Comparison of ENCODE assay signal across 23 cellular contexts in the genomic region with DNA sequence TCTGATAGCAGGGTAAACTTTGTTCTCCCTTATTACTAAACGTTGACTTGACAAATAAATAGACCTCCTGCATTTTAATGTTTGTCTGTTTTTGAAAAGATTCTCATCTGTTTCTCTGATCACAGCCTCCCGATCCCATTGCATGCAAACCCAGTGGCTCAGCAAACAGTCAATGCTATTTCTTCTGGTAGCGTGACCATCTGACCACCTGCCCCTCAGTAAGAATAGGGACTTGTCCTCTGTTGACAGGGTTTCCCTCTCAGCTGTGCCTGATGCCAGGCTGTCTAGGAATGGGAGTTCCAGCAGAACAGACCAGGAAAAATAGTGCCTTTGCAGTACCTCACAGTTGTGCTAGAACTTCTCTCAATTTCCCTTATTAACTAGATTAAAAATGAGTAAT. TPM values are rescaled to one million over a fixed set of nuclear protein-coding genes. Genes with fewer than 3 reads are reported as not detected.
DNase-seq lines count a peak whose midpoint lies in the region; TF ChIP-seq lines count a peak whose summit lies in the region.
"Had no signal": no experiment of that assay in that cellular context is flagged by ENCODE, and none has a peak within 500 bp of the region (broad histone marks: within the 10 kb centered on the region; RNA-seq: fewer than 3 reads in every experiment).

No MANE protein-coding gene starts in this region.

- intact Hi-C loops in vagina (cut with DNase I), result no loop called here
- intact Hi-C loops in Calu3 (cut with micrococcal nuclease; ENCODE audit: unreplicated experiment), result no loop called here

- H3K9ac ChIP-seq in Loucy (ENCODE audit: low read depth, low read length, poor library complexity, severe bottlenecking), result peak overlapping the region; percentile 97

- H3K27ac ChIP-seq in vagina, result peak overlapping the region; percentile 60
- H3K27ac ChIP-seq: RWPE1, SK-N-MC had no signal

- CTCF ChIA-PET in Calu3 (lab: Charles Lee), result interaction anchor here (0.6 kb wide), 1 partner anchor 254 kb away, joined by 4 read pairs; no protein-coding TSS in a partner anchor

- no peaks in the 10 kb centered on the region for H3K9me2 ChIP-seq in Loucy (replicated peaks; ENCODE audit: low read depth, low read length)

- no peaks in the 10 kb centered on the region for H3K27me3 ChIP-seq in Loucy (ENCODE audit: insufficient read depth, low read length, poor library complexity, severe bottlenecking)
- H3K27me3 ChIP-seq in vagina, result no peaks in the 10 kb centered on the region

- no peaks in the 10 kb centered on the region for H3F3A ChIP-seq in Loucy (ENCODE audit: low read depth)

- no peak for TF ChIP-seq CTCF in Loucy (conservative IDR thresholded peaks at IDR 0.05; ENCODE audit: low read length)
- no peak for TF ChIP-seq CTCF in vagina (IDR thresholded peaks at IDR 0.05)
- TF ChIP-seq CTCF in Calu3 (IDR thresholded peaks at IDR 0.05; ENCODE audit: unreplicated experiment), result no peak

- H3K36me3 ChIP-seq in Loucy (ENCODE audit: insufficient read depth, low read length) (no peaks in the 10 kb centered on the region), vagina (no peaks in the 10 kb centered on the region)
- H3K36me3 ChIP-seq: MG63 had no signal

- H4K20me1 ChIP-seq in Loucy (ENCODE audit: insufficient read depth, low read length, poor library complexity, severe bottlenecking), result no peaks in the 10 kb centered on the region

- BruUV-seq in Calu3 (replicated peaks; lab: Mats Ljungman, UMichigan), result no TSS peak

- no peak for TF ChIP-seq POLR2A in vagina (IDR thresholded peaks at IDR 0.05)

- peaks cover 45% of the 10 kb centered on the region for H3K79me2 ChIP-seq in Loucy (ENCODE audit: insufficient read depth, low read length)

- no peaks in the 10 kb centered on the region for H3K9me3 Mint-ChIP-seq in Calu3 (ENCODE audit: low read depth, unreplicated experiment)
- H3K9me3 Mint-ChIP-seq: CD4-positive, alpha-beta memory T cell had no signal

- H3K4me3 ChIP-seq in Loucy (ENCODE audit: low read length, poor library complexity, severe bottlenecking), result no peak overlapping the region
- no peak overlapping the region for H3K4me3 ChIP-seq in vagina
- H3K4me3 ChIP-seq: MG63, SK-N-MC had no signal

- H3K27ac Mint-ChIP-seq in Calu3 (ENCODE audit: unreplicated experiment), result no peak overlapping the region

- H3K4me1 ChIP-seq in Loucy (ENCODE audit: insufficient read depth, low read length, poor library complexity, severe bottlenecking) (peaks cover 45% of the 10 kb centered on the region), vagina (no peaks in the 10 kb centered on the region)

- H3K4me1 Mint-ChIP-seq in Calu3 (ENCODE audit: low read depth, unreplicated experiment), result no peaks in the 10 kb centered on the region

- no peak overlapping the region for H3K4me3 Mint-ChIP-seq in Calu3 (ENCODE audit: low read depth, unreplicated experiment)
- H3K4me3 Mint-ChIP-seq: CD4-positive, alpha-beta memory T cell had no signal

- 0 out of 2 replicates have a peak overlapping the region, but pooled peaks have one; percentile 20 for H2AFZ ChIP-seq in Loucy (ENCODE audit: low read length)

- H3K36me3 Mint-ChIP-seq in Calu3 (ENCODE audit: insufficient read depth, unreplicated experiment), result no peaks in the 10 kb centered on the region
- H3K36me3 Mint-ChIP-seq: IgD-negative memory B cell had no signal

- H3K27me3 Mint-ChIP-seq in Calu3 (ENCODE audit: unreplicated experiment), result no peaks in the 10 kb centered on the region
- H3K27me3 Mint-ChIP-seq: CD4-positive, alpha-beta memory T cell had no signal

- H3K4me2 ChIP-seq in Loucy (ENCODE audit: low read depth, low read length, poor library complexity, severe bottlenecking), result peak overlapping the region; percentile 76

- DNase-seq in globus pallidus (ENCODE audit: low spot score) (peak; percentile 53), nucleus accumbens (lab: John Stamatoyannopoulos, UW) (peak in 29 of 56 donors; percentile 3 to 52 (median 14)), vagina (ENCODE audit: extremely low spot score in 2 of 2) (no peak), NCI-H2227 (lab: John Stamatoyannopoulos, UW; ENCODE audit: unreplicated experiment) (no peak), HT-29 (ENCODE audit: low spot score) (no peak), Calu3 (no peak)
- DNase-seq: CD4-positive, alpha-beta memory T cell; COR-L47; DMS79 treated with DMSO at 0.1 percent for 48 hours; GF-D8; MG63; NCI-H1105 treated with DMSO at 0.1 percent for 48 hours; NCI-H2029; NCI-H446 treated with DMSO at 0.1 percent for 48 hours; NCI-H526; SIG-M5 had no signal

- no peaks in the 10 kb centered on the region for H3K9me3 ChIP-seq in Loucy (ENCODE audit: insufficient read depth, low read depth, low read length)
- H3K9me3 ChIP-seq in vagina, result no peaks in the 10 kb centered on the region
- H3K9me3 ChIP-seq: MG63 had no signal

RNA-seq across cellular contexts. Expression of a gene that starts 40.7 kb away (rescaled TPM):
- total RNA-seq in vagina (not detected), Calu3 (2022) (not detected in 2 replicates)
- not detected in 2 replicates for total RNA-seq in HT-29 (2014; rRNA removed; shearing (Covaris generic))
- total RNA-seq: CD4-positive, alpha-beta memory T cell; H4; LHCN-M2; OCI-LY7 had no signal

RNA-seq across cellular contexts. Expression of a gene that starts 57.7 kb away (rescaled TPM):
- total RNA-seq in vagina (27.0 TPM), Calu3 (2022) (28.9 and 39.5 TPM in 2 replicates)
- 12.4 and 13.4 TPM in 2 replicates for total RNA-seq in HT-29 (2014; rRNA removed; shearing (Covaris generic))

Comparison
In these comparisons a context has a peak if more than half of its experiments do, and no peak if none do; other contexts are left out.
1. DNase-seq: peak in globus pallidus (single experiment) and nucleus accumbens (29 of 56); none in vagina (0 of 2), NCI-H2227 (single experiment), HT-29 (single experiment) and Calu3 (single experiment).